Comparison of ENCODE assay signal across 8 cellular contexts in the genomic region with DNA sequence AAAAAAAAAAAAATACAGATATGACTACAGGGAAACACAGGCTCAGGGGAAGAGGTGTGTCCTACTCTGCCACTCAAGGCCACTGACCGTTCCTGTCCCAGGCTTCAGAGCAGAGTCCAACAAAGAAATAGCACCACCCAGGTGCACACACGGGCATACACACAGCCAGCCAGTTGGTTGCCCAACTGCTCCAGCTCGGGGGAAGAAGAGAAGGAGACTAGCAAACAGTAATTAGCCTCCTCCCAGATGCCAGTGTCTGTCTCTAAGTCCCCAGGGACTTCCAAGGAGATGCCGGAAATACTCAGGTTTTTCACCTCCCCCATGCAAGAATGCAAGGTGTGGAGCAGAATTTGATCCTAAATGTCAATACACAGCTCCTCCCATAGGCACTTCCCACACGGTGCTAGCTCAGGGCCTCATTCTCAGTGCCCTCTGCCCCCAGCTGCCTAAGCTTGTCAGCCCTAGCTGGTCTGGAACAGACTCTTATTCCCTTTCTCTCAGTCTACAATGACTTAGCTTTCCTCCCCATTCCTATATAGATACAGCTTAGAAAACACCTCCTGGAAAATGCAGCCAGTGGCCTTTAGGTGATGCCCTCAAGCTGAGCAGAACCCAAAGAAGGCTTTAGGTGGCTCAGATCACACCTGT. TPM values are rescaled to one million over a fixed set of nuclear protein-coding genes. Genes with fewer than 3 reads are reported as not detected.
DNase-seq lines count a peak whose midpoint lies in the region; TF ChIP-seq lines count a peak whose summit lies in the region.

No MANE protein-coding gene starts in this region.

- H3K27me3 Mint-ChIP-seq in activated CD4-positive, alpha-beta T cell treated with anti-CD3 and anti-CD28 coated beads, Interleukin-2, amount 10 ng/mL, durations not matched to agents 24 days and 14 days: no peaks in the 10 kb centered on the region

- H3K27ac Mint-ChIP-seq in activated CD4-positive, alpha-beta T cell treated with anti-CD3 and anti-CD28 coated beads, Interleukin-2, amount 10 ng/mL, durations not matched to agents 24 days and 14 days: no peak overlapping the region

- intact Hi-C loops in activated CD4-positive, alpha-beta T cell treated with anti-CD3 and anti-CD28 coated beads, Interleukin-2, amount 10 ng/mL, durations not matched to agents 24 days and 14 days (cut with micrococcal nuclease): no loop called here
- intact Hi-C loops in lower leg skin (cut with DNase I; ENCODE audit: low total_unique reads): loop anchor here (10.0 kb wide), 1 partner anchor 250 kb away; a partner anchor contains a TSS

- H3K4me3 ChIP-seq in iPS-20b (ENCODE audit: low read length) (peak overlapping the region; percentile 88), suprapubic skin (peak overlapping the region; percentile 61), lower leg skin (ENCODE audit: low read depth, poor library complexity, severe bottlenecking) (no peak overlapping the region)

- H3K4me1 Mint-ChIP-seq in activated CD4-positive, alpha-beta T cell treated with anti-CD3 and anti-CD28 coated beads, Interleukin-2, amount 10 ng/mL, durations not matched to agents 24 days and 14 days: peaks cover 27% of the 10 kb centered on the region

- WGBS in suprapubic skin: 22% methylated on average over 5 of the region's 5 CpGs
- 38 to 42% methylated on average over 5 of the region's 5 CpGs for WGBS in lower leg skin, 2 donors

- H3K27me3 ChIP-seq in iPS-20b (ENCODE audit: insufficient read depth, low read length) (peaks cover 38% of the 10 kb centered on the region), suprapubic skin (peaks cover 4% of the 10 kb centered on the region)

- TF ChIP-seq CTCF in suprapubic skin (IDR thresholded peaks at IDR 0.05): no peak
- TF ChIP-seq CTCF in lower leg skin (IDR thresholded peaks at IDR 0.05): no peak

- peak overlapping the region; percentile 89 for H3K4me3 Mint-ChIP-seq in activated CD4-positive, alpha-beta T cell treated with anti-CD3 and anti-CD28 coated beads, Interleukin-2, amount 10 ng/mL, durations not matched to agents 24 days and 14 days

- no peak for TF ChIP-seq EP300 in suprapubic skin (IDR thresholded peaks at IDR 0.05)

- H3K27ac ChIP-seq in iPS-20b (ENCODE audit: low read length): no peak overlapping the region
- peak overlapping the region; percentile 17 for H3K27ac ChIP-seq in suprapubic skin

- no peaks in the 10 kb centered on the region for H3K36me3 ChIP-seq in iPS-20b (ENCODE audit: insufficient read depth, low read depth, low read length)
- H3K36me3 ChIP-seq in suprapubic skin: no peaks in the 10 kb centered on the region

- H3K9me3 ChIP-seq in iPS-20b (ENCODE audit: insufficient read depth, low read depth, low read length): no peaks in the 10 kb centered on the region
- no peaks in the 10 kb centered on the region for H3K9me3 ChIP-seq in suprapubic skin

- TF ChIP-seq POLR2A in suprapubic skin (IDR thresholded peaks at IDR 0.05) (no peak), lower leg skin (IDR thresholded peaks at IDR 0.05) (no peak)

- no peaks in the 10 kb centered on the region for H3K9me3 Mint-ChIP-seq in activated CD4-positive, alpha-beta T cell treated with anti-CD3 and anti-CD28 coated beads, Interleukin-2, amount 10 ng/mL, durations not matched to agents 24 days and 14 days

- H3K36me3 Mint-ChIP-seq in activated CD4-positive, alpha-beta T cell treated with anti-CD3 and anti-CD28 coated beads, Interleukin-2, amount 10 ng/mL, durations not matched to agents 24 days and 14 days (ENCODE audit: low read depth): no peaks in the 10 kb centered on the region

- H3K9ac ChIP-seq in iPS-20b (ENCODE audit: low read depth, low read length): 0 out of 2 replicates have a peak overlapping the region, but pooled peaks have one; percentile 21

- H3K4me1 ChIP-seq in iPS-20b (ENCODE audit: insufficient read depth, low read length) (peaks cover 13% of the 10 kb centered on the region), suprapubic skin (peaks cover 55% of the 10 kb centered on the region)

- no peak for DNase-seq in activated CD4-positive, alpha-beta T cell treated with anti-CD3 and anti-CD28 coated beads, Interleukin-2, amount 10 ng/mL, durations not matched to agents 24 days and 14 days
- no peak for DNase-seq in activated CD4-positive, alpha-beta T cell treated with anti-CD3 and anti-CD28 coated beads, Interleukin-2, amount 50 U/mL, for 4 hours
- DNase-seq in SK-N-DZ (ENCODE audit: low spot score) (peak; percentile 41), suprapubic skin (ENCODE audit: low spot score in 2 of 2) (no peak), lower leg skin (ENCODE audit: low spot score in 2 of 2) (no peak), AG08396 (ENCODE audit: low spot score) (no peak)
- no peak for DNase-seq in stimulated activated naive CD4-positive, alpha-beta T cell treated with Interleukin-2 at 50 U/mL for 16 hours (lab: John Stamatoyannopoulos, UW)

RNA-seq across cellular contexts. Expression of a gene that starts 1.7 kb away (rescaled TPM):
- 1.4 TPM in 2 replicates for total RNA-seq in activated CD4-positive, alpha-beta T cell treated with anti-CD3 and anti-CD28 coated beads, Interleukin-2, amount 10 ng/mL, durations not matched to agents 24 days and 14 days
- polyA plus RNA-seq in SK-N-DZ (2014; cell fraction: cytosol; rRNA removed): 0.78 and 0.91 TPM in 2 replicates
- 0.31 and 1.0 TPM in 2 replicates for polyA plus RNA-seq in SK-N-DZ (2014; cell fraction: nucleus; rRNA removed)
- total RNA-seq in suprapubic skin (1 to 10 TPM; 5.7 to 8.8 (median 7.3) TPM), lower leg skin (10 to 100 TPM in 1 of 4 donors, 1 to 10 TPM in 3; 4.3 to 13.6 (median 6.1) TPM)

RNA-seq across cellular contexts. Expression of a gene that starts 45.7 kb away (rescaled TPM):
- total RNA-seq in activated CD4-positive, alpha-beta T cell treated with anti-CD3 and anti-CD28 coated beads, Interleukin-2, amount 10 ng/mL, durations not matched to agents 24 days and 14 days: 30.4 and 31.9 TPM in 2 replicates
- 43.6 and 54.8 TPM in 2 replicates for polyA plus RNA-seq in SK-N-DZ (2014; cell fraction: cytosol; rRNA removed)
- 22.1 and 28.3 TPM in 2 replicates for polyA plus RNA-seq in SK-N-DZ (2014; cell fraction: nucleus; rRNA removed)
- total RNA-seq in suprapubic skin (10 to 100 TPM; 13.2 to 19.7 (median 17.0) TPM), lower leg skin (10 to 100 TPM; 15.1 to 27.1 (median 20.2) TPM)

RNA-seq across cellular contexts. Expression of a gene that starts 46.0 kb away (rescaled TPM):
- 5.9 and 6.2 TPM in 2 replicates for total RNA-seq in activated CD4-positive, alpha-beta T cell treated with anti-CD3 and anti-CD28 coated beads, Interleukin-2, amount 10 ng/mL, durations not matched to agents 24 days and 14 days
- polyA plus RNA-seq in SK-N-DZ (2014; cell fraction: cytosol; rRNA removed): 5.3 and 7.5 TPM in 2 replicates
- 7.3 and 11.7 TPM in 2 replicates for polyA plus RNA-seq in SK-N-DZ (2014; cell fraction: nucleus; rRNA removed)
- total RNA-seq in suprapubic skin (1 to 10 TPM in 2 of 4 donors, under 1 TPM in 2; 0.68 to 1.4 (median 1.0) TPM), lower leg skin (1 to 10 TPM in 2 of 4 donors, under 1 TPM in 2; 0.42 to 1.4 (median 0.99) TPM)
